29 cellular contexts compared by ENCODE assay signal in the genomic region with DNA sequence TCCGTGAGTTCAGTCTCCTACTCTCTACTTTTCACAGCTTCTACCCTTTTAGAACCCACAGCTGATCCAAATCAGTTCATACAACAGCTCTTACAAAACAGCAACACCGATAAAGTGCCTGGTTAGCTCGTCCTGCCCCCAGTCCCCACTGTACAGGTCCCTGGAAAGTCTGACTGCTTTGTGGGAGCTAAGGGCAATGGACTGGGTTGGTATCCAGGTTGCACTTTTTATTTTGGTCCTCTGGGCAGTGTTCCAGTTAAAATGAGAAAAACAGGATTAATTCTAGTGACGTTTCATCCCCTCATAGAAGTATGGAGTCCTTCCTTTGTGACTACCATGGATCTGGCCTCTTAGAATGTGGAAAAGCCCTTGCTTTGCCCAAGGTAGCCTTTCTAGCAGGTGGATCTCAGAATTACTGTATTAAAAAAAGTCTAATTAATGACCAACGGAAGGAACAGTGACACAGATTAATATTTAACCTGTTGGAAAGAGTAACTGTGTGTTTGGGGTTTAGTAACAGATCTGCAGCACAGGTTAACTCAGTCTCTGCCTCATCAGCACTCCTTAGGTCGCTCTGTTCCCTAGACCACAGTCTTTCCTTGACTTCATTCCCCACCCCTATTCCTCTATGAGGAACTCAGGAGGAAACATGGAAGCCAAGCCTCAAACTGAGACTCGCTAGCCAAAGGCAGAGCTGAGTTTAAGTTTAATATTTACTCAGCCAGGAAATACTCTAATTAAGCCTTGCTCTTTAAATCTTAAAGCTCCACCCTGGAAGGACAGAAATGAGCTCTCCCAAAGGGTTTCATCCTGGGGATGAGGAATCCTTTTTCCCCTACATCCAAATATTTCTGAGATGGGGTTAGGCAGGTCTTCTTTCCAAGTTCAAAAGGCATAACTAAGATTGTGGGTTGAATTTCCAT. TPM values are rescaled to one million over a fixed set of nuclear protein-coding genes. Genes with fewer than 3 reads are reported as not detected.
DNase-seq lines count a peak whose midpoint lies in the region; ATAC-seq, FAIRE-seq and TF ChIP-seq lines count a peak whose summit lies in the region.
"Had no signal": no experiment of that assay in that cellular context is flagged by ENCODE, and none has a peak within 500 bp of the region (broad histone marks: within the 10 kb centered on the region; RNA-seq: fewer than 3 reads in every experiment).

No MANE protein-coding gene starts in this region.

- H3K27ac Mint-ChIP-seq in CD4-positive, alpha-beta memory T cell = no peak overlapping the region
- H3K27ac Mint-ChIP-seq in nephron progenitor cell = no peak overlapping the region
- H3K27ac Mint-ChIP-seq: activated T-cell treated with anti-CD3 and anti-CD28 coated beads, Interleukin-2, amount 50 U/mL, for 24 hours; CD8-positive, alpha-beta memory T cell; memory B cell; natural killer cell treated with Interleukin-12 subunit alpha and Interleukin-12 subunit beta and Interleukin-15 and Interleukin-18, amount 100 ng/mL, for 72 hours; T-helper 17 cell had no signal

- peaks cover 0 to 8% (median 5%) of the 10 kb centered on the region in 8 donors for H3K9me3 Mint-ChIP-seq in CD4-positive, alpha-beta memory T cell
- peaks cover 14% of the 10 kb centered on the region for H3K9me3 Mint-ChIP-seq in nephron progenitor cell
- H3K9me3 Mint-ChIP-seq: memory B cell had no signal

- H3K9me3 ChIP-seq in A549 (peaks cover 9% of the 10 kb centered on the region), muscle layer of duodenum (ENCODE audit: control insufficient read depth in 1 of 2, low read length in 2 of 2) (peaks cover 0 to 4% of the 10 kb centered on the region in 2 donors)
- no peaks in the 10 kb centered on the region for H3K9me3 ChIP-seq in CD4-positive, alpha-beta memory T cell (ENCODE audit: control insufficient read depth in 1 of 2, low read length in 2 of 2)

- H3K36me3 Mint-ChIP-seq in CD4-positive, alpha-beta memory T cell = peaks cover 0 to 3% of the 10 kb centered on the region in 2 donors
- peaks cover under 1% of the 10 kb centered on the region for H3K36me3 Mint-ChIP-seq in nephron progenitor cell (ENCODE audit: low read depth)

- TF ChIP-seq EP300 in A549 (IDR thresholded peaks at IDR 0.05) = no peak

- H3K4me3 ChIP-seq in A549 (no peak overlapping the region), muscle layer of duodenum (ENCODE audit: low read depth in 1 of 2, low read length in 2 of 2) (no peak overlapping the region)
- H3K4me3 ChIP-seq in CD4-positive, alpha-beta memory T cell (ENCODE audit: low read length in 2 of 2) = no peak overlapping the region
- H3K4me3 ChIP-seq: SK-N-MC had no signal

- no peaks in the 10 kb centered on the region for H3K36me3 ChIP-seq in muscle layer of duodenum (ENCODE audit: control insufficient read depth in 1 of 2, insufficient read depth in 2 of 2, low read length in 2 of 2)
- no peaks in the 10 kb centered on the region for H3K36me3 ChIP-seq in CD4-positive, alpha-beta memory T cell (ENCODE audit: insufficient read depth, low read length)

- no peaks in the 10 kb centered on the region for H3K4me1 Mint-ChIP-seq in CD4-positive, alpha-beta memory T cell
- H3K4me1 Mint-ChIP-seq in nephron progenitor cell = no peaks in the 10 kb centered on the region
- H3K4me1 Mint-ChIP-seq: CD8-positive, alpha-beta memory T cell; T-helper 17 cell had no signal

- TF ChIP-seq POLR2A in A549 (IDR thresholded peaks at IDR 0.05; ENCODE audit: low read length) = no peak

- H3K4me3 Mint-ChIP-seq in CD4-positive, alpha-beta memory T cell = no peak overlapping the region
- no peak overlapping the region for H3K4me3 Mint-ChIP-seq in nephron progenitor cell
- H3K4me3 Mint-ChIP-seq: activated T-cell treated with anti-CD3 and anti-CD28 coated beads, Interleukin-2, amount 50 U/mL, for 24 hours; brain; CD8-positive, alpha-beta memory T cell; memory B cell; natural killer cell treated with Interleukin-12 subunit alpha and Interleukin-12 subunit beta and Interleukin-15 and Interleukin-18, amount 100 ng/mL, for 72 hours; T-helper 17 cell had no signal

- TF ChIP-seq CTCF in A549 (IDR thresholded peaks at IDR 0.05) = no peak
- no peak for TF ChIP-seq CTCF in nephron progenitor cell (IDR thresholded peaks at IDR 0.05)

- ATAC-seq in A549 = no peak
- ATAC-seq: natural killer cell treated with Interleukin-12 subunit alpha and Interleukin-12 subunit beta and Interleukin-15 and Interleukin-18, amount 100 ng/mL, for 72 hours; T-helper 17 cell had no signal

- DNase-seq in A549 (ENCODE audit: low read depth in 1 of 2, low spot score in 1 of 2) = no peak
- DNase-seq in SW480 (ENCODE audit: low spot score) = peak; percentile 26
- peak; percentile 2 for DNase-seq in kidney glomerular epithelial cell (lab: John Stamatoyannopoulos, UW)
- no peak for DNase-seq in HTR-8/SVneo (ENCODE audit: insufficient read length, low spot score)
- DNase-seq in T1000 (lab: John Stamatoyannopoulos, UW) = no peak
- no peak for DNase-seq in CD4-positive, alpha-beta memory T cell
- no peak for DNase-seq in nephron progenitor cell
- DNase-seq: 8988T; activated CD4-positive, alpha-beta T cell treated with anti-CD3 and anti-CD28 coated beads for 4 hours; activated CD8-positive, alpha-beta memory T cell treated with anti-CD3 and anti-CD28 coated beads for 24 hours; activated T-cell treated with anti-CD3 and anti-CD28 coated beads, Interleukin-2, amount 50 U/mL, for 24 hours; CD8-positive, alpha-beta memory T cell; effector memory CD4-positive, alpha-beta T cell; foreskin melanocyte; GDM1; GOT3; hippocampal formation; NCI-H1694; NCI-H2227 treated with DMSO at 0.1 percent for 48 hours; NCI-H748 treated with DMSO at 0.1 percent for 48 hours; RPMI8226; stimulated activated CD4-positive, alpha-beta T cell treated with anti-CD3 and anti-CD28 coated beads, Interleukin-1b, Interleukin-23, amount 100 ng/mL, for 48 hours; T-helper 17 cell had no signal

- no peaks in the 10 kb centered on the region for H3K27me3 ChIP-seq in muscle layer of duodenum (ENCODE audit: low read depth, low read length)
- H3K27me3 ChIP-seq in CD4-positive, alpha-beta memory T cell (ENCODE audit: insufficient read depth, low read length) = no peaks in the 10 kb centered on the region

- POLR2A ChIA-PET in A549 (lab: Yijun Ruan, JAX) = no interaction called here
- POLR2A ChIA-PET in CD4-positive, alpha-beta memory T cell (lab: Charles Lee; ENCODE audit: partially characterized antibody) = no interaction called here

- peak overlapping the region; percentile 31; the same call in 1 of the 3 replicates for H3K4me2 ChIP-seq in A549

- H3K27me3 Mint-ChIP-seq in CD4-positive, alpha-beta memory T cell = peaks cover 3 to 8% of the 10 kb centered on the region in 2 donors
- H3K27me3 Mint-ChIP-seq in nephron progenitor cell (ENCODE audit: low read depth, poor library complexity) = peaks cover 7% of the 10 kb centered on the region
- H3K27me3 Mint-ChIP-seq: activated T-cell treated with anti-CD3 and anti-CD28 coated beads, Interleukin-2, amount 50 U/mL, for 24 hours had no signal

- no peak for TF ChIP-seq RAD21 in A549 (conservative IDR thresholded peaks at IDR 0.05 in 1 of 2, IDR thresholded peaks at IDR 0.05 in 1 of 2)

- CTCF ChIA-PET in A549 (lab: Yijun Ruan, JAX) = interaction anchor here (0.6 to 1.8 kb wide), 3 partner anchors 12 to 88 kb away, joined by 3 to 7 read pairs (median 3); partner anchors contain the start of gene ITGA6
- CTCF ChIA-PET in CD4-positive, alpha-beta memory T cell (lab: Charles Lee; ENCODE audit: partially characterized antibody) = interaction anchor here (1.2 kb wide), 1 partner anchor 10 kb away, joined by 3 read pairs; no protein-coding TSS in a partner anchor

- peaks cover 6% of the 10 kb centered on the region; the same call in 2 of the 3 replicates for H3K4me1 ChIP-seq in A549
- no peaks in the 10 kb centered on the region for H3K4me1 ChIP-seq in muscle layer of duodenum (ENCODE audit: control insufficient read depth in 1 of 2, insufficient read depth in 2 of 2, low read length in 2 of 2)
- no peaks in the 10 kb centered on the region for H3K4me1 ChIP-seq in CD4-positive, alpha-beta memory T cell (ENCODE audit: insufficient read depth, low read length)

- H3K27ac ChIP-seq in A549 = no peak overlapping the region
- peak overlapping the region; percentile 29 for H3K27ac ChIP-seq in muscle layer of duodenum (ENCODE audit: low read length)
- H3K27ac ChIP-seq in CD4-positive, alpha-beta memory T cell (ENCODE audit: low read depth, low read length) = no peak overlapping the region
- H3K27ac ChIP-seq: SK-N-MC had no signal

- no peak for FAIRE-seq in A549 (lab: Jason Lieb, UNC)
- no peak for FAIRE-seq in HTR-8/SVneo (lab: Jason Lieb, UNC)
- FAIRE-seq: GM18507 had no signal

- intact Hi-C loops in CD4-positive, alpha-beta memory T cell (cut with micrococcal nuclease) = no loop called here

- 30% methylated on average over 7 of the region's 7 CpGs for WGBS in A549 (ENCODE audit: missing lambda C conversion rate)

TF ChIP-seq in A549, 52 proteins besides CTCF, POLR2A, EP300 and RAD21 (continues in another document):
- TF ChIP-seq SMC3 (IDR thresholded peaks at IDR 0.05) (no peak), BCL3 (IDR thresholded peaks at IDR 0.05) (no peak), PHF8 (IDR thresholded peaks at IDR 0.05; ENCODE audit: borderline replicate concordance, low read depth) (no peak), HOXA7 (CRISPR knock-in tag; IDR thresholded peaks at IDR 0.05) (no peak), RNF2 (IDR thresholded peaks at IDR 0.05; ENCODE audit: borderline replicate concordance, low read depth) (no peak), ZC3H11A (IDR thresholded peaks at IDR 0.05) (no peak), EHMT2 (IDR thresholded peaks at IDR 0.05; ENCODE audit: low read depth) (no peak)
- TF ChIP-seq, protein P1, sequence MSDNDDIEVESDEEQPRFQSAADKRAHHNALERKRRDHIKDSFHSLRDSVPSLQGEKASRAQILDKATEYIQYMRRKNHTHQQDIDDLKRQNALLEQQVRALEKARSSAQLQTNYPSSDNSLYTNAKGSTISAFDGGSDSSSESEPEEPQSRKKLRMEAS (IDR thresholded peaks at IDR 0.05) = no peak

RNA-seq across cellular contexts. Expression of gene ITGA6, which starts 52.8 kb away (rescaled TPM):
- polyA plus RNA-seq in A549 (2011; rRNA removed) (27.7 and 41.0 TPM in 2 replicates), A549 (2017; fragmentation: RNase III; extraction: RNeasy Plus Mini Kit Qiagen cat#74134 plus additional on column Dnase treatment) (24.4 to 27.5 TPM (median 25.7 TPM) in 3 replicates)
- 4.1 and 4.3 TPM in 2 replicates for polyA plus RNA-seq in A549 (2012; cell fraction: cytosol; rRNA removed)
- polyA plus RNA-seq in A549 (2012; cell fraction: nucleus; rRNA removed) = 6.9 and 11.9 TPM in 2 replicates
- 27.0 and 28.6 TPM in 2 replicates for polyA minus RNA-seq in A549 (2011; rRNA and poly(A)+ RNA removed)
- 10 to 100 TPM; 69.1 to 73.6 TPM for total RNA-seq in CD4-positive, alpha-beta memory T cell
- 10 to 100 TPM; 58.3 to 64.0 TPM for polyA plus RNA-seq in CD4-positive, alpha-beta memory T cell

Comparison
In these comparisons a context has a peak if more than half of its experiments do, and no peak if none do; other contexts are left out.
1. DNase-seq: peak in SW480 (single experiment) and kidney glomerular epithelial cell (single experiment); none in A549 (0 of 2), HTR-8/SVneo (single experiment), T1000 (single experiment), CD4-positive, alpha-beta memory T cell (0 of 5) and nephron progenitor cell (single experiment).